26 cellular contexts compared by ENCODE assay signal in genomic region chr5:185095-186070, GRCh38. TPM values are rescaled to one million over a fixed set of nuclear protein-coding genes. Genes with fewer than 3 reads are reported as not detected.
"Had no signal": no experiment of that assay in that cellular context is flagged by ENCODE, and none has a peak within 500 bp of the region (broad histone marks: within the 10 kb centered on the region; RNA-seq: fewer than 3 reads in every experiment).

No MANE protein-coding gene starts in this region.

- H3K4me3 ChIP-seq: breast epithelium, esophagus muscularis mucosa, left lung, mucosa of descending colon, thoracic aorta, upper lobe of right lung had no signal

- H3K9me3 Mint-ChIP-seq: activated naive CD4-positive, alpha-beta T cell treated with anti-CD3 and anti-CD28 coated beads, Interleukin-2, amount 50 U/mL, for 24 hours; activated T-cell treated with anti-CD3 and anti-CD28 coated beads, Interleukin-2, amount 50 U/mL, for 72 hours; memory B cell; naive B cell; stimulated activated naive B cell treated with anti-CD40 and anti-IgM and Interleukin-4, amounts not matched to agents 10 μg/mL and 1 μg/mL and 100 μg/mL, for 72 hours had no signal

- H3K27ac ChIP-seq: breast epithelium, left lung, neutrophil, thoracic aorta, upper lobe of right lung had no signal

- DNase-seq: activated CD4-positive, alpha-beta T cell treated with anti-CD3 and anti-CD28 coated beads, Interleukin-2, amount 50 U/mL, for 4 hours; activated gamma-delta T cell; activated T-cell treated with anti-CD3 and anti-CD28 coated beads, Interleukin-2, amount 50 U/mL, for 72 hours; cerebellar nuclear complex; effector CD8-positive, alpha-beta T cell; hypothalamus; mucosa of descending colon; naive B cell; retina; small intestine; stimulated activated CD4-positive, alpha-beta T cell treated with anti-CD3 and anti-CD28 coated beads, Interleukin-4, amount 100 ng/mL, for 4 hours; stimulated activated naive B cell treated with anti-CD40 and anti-IgM and Interleukin-4, amounts not matched to agents 10 μg/mL and 1 μg/mL and 100 μg/mL, for 72 hours; SW 1271; upper lobe of right lung had no signal

- H3K36me3 Mint-ChIP-seq: activated naive CD4-positive, alpha-beta T cell treated with anti-CD3 and anti-CD28 coated beads, Interleukin-2, amount 50 U/mL, for 24 hours; memory B cell; naive B cell; stimulated activated naive B cell treated with anti-CD40 and anti-IgM and Interleukin-4, amounts not matched to agents 10 μg/mL and 1 μg/mL and 100 μg/mL, for 72 hours had no signal

- H3K27ac Mint-ChIP-seq: activated naive CD4-positive, alpha-beta T cell treated with anti-CD3 and anti-CD28 coated beads, Interleukin-2, amount 50 U/mL, for 24 hours; activated T-cell treated with anti-CD3 and anti-CD28 coated beads, Interleukin-2, amount 50 U/mL, for 72 hours; memory B cell; naive B cell; stimulated activated naive B cell treated with anti-CD40 and anti-IgM and Interleukin-4, amounts not matched to agents 10 μg/mL and 1 μg/mL and 100 μg/mL, for 72 hours had no signal

- H3K27me3 ChIP-seq: breast epithelium, upper lobe of right lung had no signal

- H3K4me1 ChIP-seq: breast epithelium had no signal

- H3K9me3 ChIP-seq: breast epithelium, esophagus muscularis mucosa, left lung, mucosa of descending colon, neutrophil, thoracic aorta, upper lobe of right lung had no signal

- ATAC-seq: activated T-cell treated with anti-CD3 and anti-CD28 coated beads, Interleukin-2, amount 50 U/mL, for 72 hours; left lung; mucosa of descending colon; stimulated activated naive B cell treated with anti-CD40 and anti-IgM and Interleukin-4, amounts not matched to agents 10 μg/mL and 1 μg/mL and 100 μg/mL, for 72 hours; upper lobe of right lung had no signal

- H3K4me3 Mint-ChIP-seq: activated naive CD4-positive, alpha-beta T cell treated with anti-CD3 and anti-CD28 coated beads, Interleukin-2, amount 50 U/mL, for 24 hours; activated T-cell treated with anti-CD3 and anti-CD28 coated beads, Interleukin-2, amount 50 U/mL, for 72 hours; memory B cell; stimulated activated naive B cell treated with anti-CD40 and anti-IgM and Interleukin-4, amounts not matched to agents 10 μg/mL and 1 μg/mL and 100 μg/mL, for 72 hours had no signal

- H3K36me3 ChIP-seq: breast epithelium, esophagus muscularis mucosa, left lung, neutrophil, thoracic aorta, upper lobe of right lung had no signal

RNA-seq across cellular contexts. Expression of gene LRRC14B, which starts 5.9 kb away (rescaled TPM):
- total RNA-seq: activated CD8-positive, alpha-beta memory T cell treated with anti-CD3 and anti-CD28 coated beads for 36 hours; activated T-cell treated with anti-CD3 and anti-CD28 coated beads, Interleukin-2, amount 50 U/mL, for 72 hours; astrocyte; endothelial cell of umbilical vein; esophagus muscularis mucosa; glomerular endothelial cell; left lung; mucosa of descending colon; T-helper 2 cell treated with Interferon-gamma antibody and Interleukin-4, amounts not matched to agents 100 ng/mL and 5 ng/mL, for 36 hours; thoracic aorta; upper lobe of right lung had no signal
